In genomic region chr5:6458833-6459232, GRCh38 we compare ENCODE assay signal across 29 cellular contexts. TPM values are rescaled to one million over a fixed set of nuclear protein-coding genes. Genes with fewer than 3 reads are reported as not detected.
"Had no signal": no experiment of that assay in that cellular context is flagged by ENCODE, and none has a peak within 500 bp of the region (broad histone marks: within the 10 kb centered on the region; RNA-seq: fewer than 3 reads in every experiment).

No MANE protein-coding gene starts in this region.

- H3K36me3 ChIP-seq: ascending aorta, Peyer's patch, SJSA1 had no signal

- H3K9me3 ChIP-seq: ascending aorta, body of pancreas, Peyer's patch, SJSA1 had no signal

- H3K4me3 ChIP-seq: ascending aorta, body of pancreas, Peyer's patch, SJSA1 had no signal

- H3K27ac ChIP-seq: ascending aorta, body of pancreas, Peyer's patch, RWPE1, SJSA1 had no signal

- H3K4me1 Mint-ChIP-seq: activated B cell treated with CpG ODN at 0.5 μM for 24 hours; activated CD4-positive, alpha-beta T cell treated with anti-CD3 and anti-CD28 coated beads, Interleukin-2, amount 10 ng/mL, durations not matched to agents 24 days and 14 days; activated CD8-positive, alpha-beta memory T cell treated with anti-CD3 and anti-CD28 coated beads, Interleukin-2, amount 10 ng/mL, durations not matched to agents 7 days and 5 days; activated naive CD8-positive, alpha-beta T cell treated with anti-CD3 and anti-CD28 coated beads, Interleukin-2, amount 50 U/mL, for 24 hours; central memory CD8-positive, alpha-beta T cell had no signal

- ATAC-seq: activated CD8-positive, alpha-beta memory T cell treated with anti-CD3 and anti-CD28 coated beads, Interleukin-2, amount 10 ng/mL, durations not matched to agents 7 days and 5 days; activated naive CD4-positive, alpha-beta T cell treated with anti-CD3 and anti-CD28 coated beads, Interleukin-2, amount 50 U/mL, for 72 hours; activated naive CD8-positive, alpha-beta T cell treated with anti-CD3 and anti-CD28 coated beads, Interleukin-2, amount 50 U/mL, for 24 hours; activated T-cell treated with anti-CD3 and anti-CD28 coated beads, Interleukin-2, amount 50 U/mL, for 4 hours; body of pancreas; T-cell had no signal

- H3K4me3 Mint-ChIP-seq: activated B cell treated with CpG ODN at 0.5 μM for 24 hours; activated CD4-positive, alpha-beta T cell treated with anti-CD3 and anti-CD28 coated beads, Interleukin-2, amount 10 ng/mL, durations not matched to agents 24 days and 14 days; activated CD8-positive, alpha-beta memory T cell treated with anti-CD3 and anti-CD28 coated beads, Interleukin-2, amount 10 ng/mL, durations not matched to agents 7 days and 5 days; activated naive CD8-positive, alpha-beta T cell treated with anti-CD3 and anti-CD28 coated beads, Interleukin-2, amount 50 U/mL, for 24 hours; activated T-cell treated with anti-CD3 and anti-CD28 coated beads, Interleukin-2, amount 50 U/mL, for 4 hours; central memory CD8-positive, alpha-beta T cell; T-cell had no signal

- H3K4me1 ChIP-seq: body of pancreas, Peyer's patch, SJSA1 had no signal

- H3K27ac Mint-ChIP-seq: activated B cell treated with CpG ODN at 0.5 μM for 24 hours; activated CD4-positive, alpha-beta T cell treated with anti-CD3 and anti-CD28 coated beads, Interleukin-2, amount 10 ng/mL, durations not matched to agents 24 days and 14 days; activated CD8-positive, alpha-beta memory T cell treated with anti-CD3 and anti-CD28 coated beads, Interleukin-2, amount 10 ng/mL, durations not matched to agents 7 days and 5 days; activated naive CD4-positive, alpha-beta T cell treated with anti-CD3 and anti-CD28 coated beads, Interleukin-2, amount 50 U/mL, for 72 hours; activated naive CD8-positive, alpha-beta T cell treated with anti-CD3 and anti-CD28 coated beads, Interleukin-2, amount 50 U/mL, for 24 hours; T-cell had no signal

- H3K27me3 ChIP-seq: ascending aorta, body of pancreas, Peyer's patch had no signal

- H3K36me3 Mint-ChIP-seq: activated CD8-positive, alpha-beta memory T cell treated with anti-CD3 and anti-CD28 coated beads, Interleukin-2, amount 10 ng/mL, durations not matched to agents 7 days and 5 days; activated naive CD4-positive, alpha-beta T cell treated with anti-CD3 and anti-CD28 coated beads, Interleukin-2, amount 50 U/mL, for 72 hours; T-cell had no signal

- H3K9me3 Mint-ChIP-seq: activated B cell treated with CpG ODN at 0.5 μM for 24 hours; activated CD4-positive, alpha-beta T cell treated with anti-CD3 and anti-CD28 coated beads, Interleukin-2, amount 10 ng/mL, durations not matched to agents 24 days and 14 days; activated naive CD4-positive, alpha-beta T cell treated with anti-CD3 and anti-CD28 coated beads, Interleukin-2, amount 50 U/mL, for 72 hours; activated naive CD8-positive, alpha-beta T cell treated with anti-CD3 and anti-CD28 coated beads, Interleukin-2, amount 50 U/mL, for 24 hours; activated T-cell treated with anti-CD3 and anti-CD28 coated beads, Interleukin-2, amount 50 U/mL, for 4 hours; central memory CD8-positive, alpha-beta T cell; T-cell had no signal

- DNase-seq: activated B cell treated with CpG ODN at 0.5 μM for 24 hours; activated CD4-positive, alpha-beta T cell treated with anti-CD3 and anti-CD28 coated beads for 1 hour; activated CD4-positive, alpha-beta T cell treated with anti-CD3 and anti-CD28 coated beads, Interleukin-2, amount 10 ng/mL, durations not matched to agents 24 days and 14 days; activated CD4-positive, alpha-beta T cell treated with anti-CD3 and anti-CD28 coated beads, Interleukin-2, amount 50 U/mL, for 48 hours; activated CD8-positive, alpha-beta memory T cell treated with anti-CD3 and anti-CD28 coated beads, Interleukin-2, amount 10 ng/mL, durations not matched to agents 7 days and 5 days; activated effector memory CD4-positive, alpha-beta T cell treated with anti-CD3 and anti-CD28 coated beads, Interleukin-2, amount 50 U/mL, for 16 hours; activated naive CD4-positive, alpha-beta T cell treated with Interleukin-2 at 50 U/mL for 16 hours; activated naive CD8-positive, alpha-beta T cell treated with anti-CD3 and anti-CD28 coated beads, Interleukin-2, amount 50 U/mL, for 24 hours; activated T-cell treated with anti-CD3 and anti-CD28 coated beads, Interleukin-2, amount 50 U/mL, for 4 hours; amniotic stem cell; body of pancreas; Karpas-422; NCI-H1105 treated with DMSO at 0.1 percent for 48 hours; NCI-H1436 treated with DMSO at 0.1 percent for 48 hours; NCI-H187; NCI-H2081; NCI-H446; NCI-H524; Peyer's patch; SHP77; T-cell; T-helper 2 cell; T1000 had no signal

RNA-seq across cellular contexts. Expression of gene UBE2QL1, which starts 10.2 kb away (rescaled TPM):
- total RNA-seq: activated naive CD4-positive, alpha-beta T cell treated with anti-CD3 and anti-CD28 coated beads, Interleukin-2, amount 50 U/mL, for 72 hours; activated T-cell treated with anti-CD3 and anti-CD28 coated beads, Interleukin-2, amount 50 U/mL, for 4 hours; bronchial epithelial cell; SJSA1 had no signal
